Comparison of ENCODE assay signal across 6 cellular contexts in the genomic region with DNA sequence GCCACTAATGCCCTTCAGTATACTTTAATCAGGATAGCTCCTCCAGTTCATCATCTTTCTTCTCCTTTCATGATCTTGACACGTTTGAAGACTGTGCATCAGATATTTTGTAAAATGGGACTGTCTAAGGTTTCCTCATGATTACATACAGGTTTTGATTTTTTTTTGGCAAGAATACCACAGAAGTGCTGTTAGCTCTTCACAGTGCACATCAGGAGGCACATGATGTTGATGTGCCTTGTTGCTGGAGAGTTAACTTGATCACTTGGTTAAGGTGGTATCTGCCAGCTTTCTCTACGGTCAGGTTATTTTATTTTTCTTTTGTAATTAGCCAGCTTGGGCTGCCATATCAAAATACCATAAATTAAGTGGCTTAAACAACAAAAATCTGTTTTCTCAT.
"Had no signal": no experiment of that assay in that cellular context is flagged by ENCODE, and none has a peak within 500 bp of the region (broad histone marks: within the 10 kb centered on the region; RNA-seq: fewer than 3 reads in every experiment).

No MANE protein-coding gene starts in this region.

- H3K9me3 Mint-ChIP-seq: GM23338, H9, HFFc6 had no signal

- H3K27ac Mint-ChIP-seq: GM23338, H9, HFFc6 had no signal

- H3K4me3 Mint-ChIP-seq: GM23338, H9, HFFc6 had no signal

- H3K4me1 Mint-ChIP-seq: GM23338, H9 had no signal

- DNase-seq: H9, HCEC 1CT, HFFc6, IMR-90 had no signal

- H3K4me3 ChIP-seq: GM23338, K562 had no signal

- H3K4me2 ChIP-seq: GM23338 had no signal

- H2AFZ ChIP-seq: GM23338 had no signal

- ATAC-seq: GM23338, K562 had no signal
